Comparison of ENCODE assay signal across 12 cellular contexts in genomic region chr2:120939595-120940318, GRCh38.
DNase-seq lines count a peak whose midpoint lies in the region; ATAC-seq and TF ChIP-seq lines count a peak whose summit lies in the region.
"Had no signal": no experiment of that assay in that cellular context is flagged by ENCODE, and none has a peak within 500 bp of the region (broad histone marks: within the 10 kb centered on the region; RNA-seq: fewer than 3 reads in every experiment).

No MANE protein-coding gene starts in this region.

- H3K4me3 ChIP-seq in endodermal cell (ENCODE audit: low read length) (no peak overlapping the region), osteoblast (ENCODE audit: insufficient read depth, low read length) (no peak overlapping the region)
- H3K4me3 ChIP-seq: prostate gland, SJCRH30 had no signal

- H3K4me2 ChIP-seq in osteoblast (ENCODE audit: insufficient read depth, low read length), result peak overlapping the region; percentile 40

- H3K36me3 Mint-ChIP-seq in endodermal cell (ENCODE audit: low read depth), result peaks cover 15% of the 10 kb centered on the region
- H3K36me3 Mint-ChIP-seq in stimulated activated naive B cell treated with anti-CD40 and anti-IgM and Interleukin-4, amounts not matched to agents 10 μg/mL and 1 μg/mL and 100 μg/mL, for 72 hours, result no peaks in the 10 kb centered on the region
- H3K36me3 Mint-ChIP-seq: activated naive CD8-positive, alpha-beta T cell treated with anti-CD3 and anti-CD28 coated beads, Interleukin-2, amount 10 ng/mL, durations not matched to agents 7 days and 5 days had no signal

- no peak for TF ChIP-seq CTCF in endodermal cell (conservative IDR thresholded peaks at IDR 0.05)
- TF ChIP-seq CTCF in osteoblast (IDR thresholded peaks at IDR 0.05; ENCODE audit: extremely low read depth, low read depth, low read length), result no peak

- no peak overlapping the region for H3K4me3 Mint-ChIP-seq in endodermal cell
- no peak overlapping the region for H3K4me3 Mint-ChIP-seq in stimulated activated naive B cell treated with anti-CD40 and anti-IgM and Interleukin-4, amounts not matched to agents 10 μg/mL and 1 μg/mL and 100 μg/mL, for 72 hours
- H3K4me3 Mint-ChIP-seq: activated CD8-positive, alpha-beta T cell treated with anti-CD3 and anti-CD28 coated beads, Interleukin-2, amount 10 ng/mL, durations not matched to agents 7 days and 5 days; activated naive CD8-positive, alpha-beta T cell treated with anti-CD3 and anti-CD28 coated beads, Interleukin-2, amount 10 ng/mL, durations not matched to agents 7 days and 5 days had no signal

- peaks cover 58% of the 10 kb centered on the region for H3K4me1 Mint-ChIP-seq in endodermal cell
- peaks cover 0 to 2% of the 10 kb centered on the region in 2 donors for H3K4me1 Mint-ChIP-seq in stimulated activated naive B cell treated with anti-CD40 and anti-IgM and Interleukin-4, amounts not matched to agents 10 μg/mL and 1 μg/mL and 100 μg/mL, for 72 hours
- H3K4me1 Mint-ChIP-seq: activated naive CD8-positive, alpha-beta T cell treated with anti-CD3 and anti-CD28 coated beads, Interleukin-2, amount 10 ng/mL, durations not matched to agents 7 days and 5 days had no signal

- H3K27ac ChIP-seq in endodermal cell (ENCODE audit: low read depth, low read length), result peak overlapping the region; percentile 9
- H3K27ac ChIP-seq in osteoblast (ENCODE audit: low read depth, low read length), result peak overlapping the region; percentile 99
- H3K27ac ChIP-seq: SJCRH30 had no signal

- peaks cover 6% of the 10 kb centered on the region for H3K9me3 Mint-ChIP-seq in endodermal cell
- H3K9me3 Mint-ChIP-seq in stimulated activated naive B cell treated with anti-CD40 and anti-IgM and Interleukin-4, amounts not matched to agents 10 μg/mL and 1 μg/mL and 100 μg/mL, for 72 hours, result peaks cover 0 to 3% of the 10 kb centered on the region in 2 donors
- H3K9me3 Mint-ChIP-seq: activated naive CD8-positive, alpha-beta T cell treated with anti-CD3 and anti-CD28 coated beads, Interleukin-2, amount 10 ng/mL, durations not matched to agents 7 days and 5 days had no signal

- H3K4me1 ChIP-seq in endodermal cell (ENCODE audit: control insufficient read depth, insufficient read depth, low read length), result peaks cover 21% of the 10 kb centered on the region
- H3K4me1 ChIP-seq in osteoblast (ENCODE audit: insufficient read depth, low read length), result peaks cover 62% of the 10 kb centered on the region

- peak; percentile 80 for DNase-seq in ELR (ENCODE audit: low read depth)
- DNase-seq in RPMI7951 (ENCODE audit: low read depth), result peak; percentile 87
- no peak for DNase-seq in endodermal cell
- peak; percentile 94 for DNase-seq in osteoblast (ENCODE audit: insufficient read length, low spot score, missing footprints)
- no peak for DNase-seq in stimulated activated CD4-positive, alpha-beta T cell treated with anti-CD3 and anti-CD28 coated beads, Interleukin-15, amount 100 ng/mL, for 24 hours
- DNase-seq in stimulated activated naive B cell treated with anti-CD40 and anti-IgM and Interleukin-4, amounts not matched to agents 10 μg/mL and 1 μg/mL and 100 μg/mL, for 72 hours, result no peak
- DNase-seq in NCI-H2081 (lab: John Stamatoyannopoulos, UW), result no peak
- DNase-seq: activated CD8-positive, alpha-beta T cell treated with anti-CD3 and anti-CD28 coated beads, Interleukin-2, amount 10 ng/mL, durations not matched to agents 7 days and 5 days; activated naive CD8-positive, alpha-beta T cell treated with anti-CD3 and anti-CD28 coated beads, Interleukin-2, amount 10 ng/mL, durations not matched to agents 7 days and 5 days; SJCRH30 had no signal

- no peaks in the 10 kb centered on the region for H3K27me3 Mint-ChIP-seq in endodermal cell (ENCODE audit: insufficient read depth)
- H3K27me3 Mint-ChIP-seq in stimulated activated naive B cell treated with anti-CD40 and anti-IgM and Interleukin-4, amounts not matched to agents 10 μg/mL and 1 μg/mL and 100 μg/mL, for 72 hours, result peaks cover 0 to 7% of the 10 kb centered on the region in 2 donors

- H3K9me3 ChIP-seq in endodermal cell (ENCODE audit: control insufficient read depth, low read length), result no peaks in the 10 kb centered on the region
- no peaks in the 10 kb centered on the region for H3K9me3 ChIP-seq in osteoblast (ENCODE audit: low read depth, low read length)
- H3K9me3 ChIP-seq: prostate gland, SJCRH30 had no signal

- no peak overlapping the region for H3K27ac Mint-ChIP-seq in endodermal cell
- no peak overlapping the region for H3K27ac Mint-ChIP-seq in stimulated activated naive B cell treated with anti-CD40 and anti-IgM and Interleukin-4, amounts not matched to agents 10 μg/mL and 1 μg/mL and 100 μg/mL, for 72 hours
- H3K27ac Mint-ChIP-seq: activated CD8-positive, alpha-beta T cell treated with anti-CD3 and anti-CD28 coated beads, Interleukin-2, amount 10 ng/mL, durations not matched to agents 7 days and 5 days; activated naive CD8-positive, alpha-beta T cell treated with anti-CD3 and anti-CD28 coated beads, Interleukin-2, amount 10 ng/mL, durations not matched to agents 7 days and 5 days had no signal

- peaks cover 5% of the 10 kb centered on the region for H4K20me1 ChIP-seq in osteoblast (ENCODE audit: insufficient read depth, low read length)

- WGBS in endodermal cell (ENCODE audit: insufficient coverage in 1 of 2, insufficient read length in 1 of 2), 2 experiments, result 81 to 93% methylated on average over 5 to 9 of the region's 9 CpGs

- H2AFZ ChIP-seq in osteoblast (ENCODE audit: low read length), result no peak overlapping the region

- H3K36me3 ChIP-seq in endodermal cell (ENCODE audit: control insufficient read depth, insufficient read depth, low read length) (no peaks in the 10 kb centered on the region), osteoblast (ENCODE audit: insufficient read depth, low read length) (no peaks in the 10 kb centered on the region)
- H3K36me3 ChIP-seq: prostate gland, SJCRH30 had no signal

- H3K27me3 ChIP-seq in endodermal cell (ENCODE audit: control insufficient read depth, insufficient read depth, low read length, poor library complexity, severe bottlenecking) (no peaks in the 10 kb centered on the region), osteoblast (ENCODE audit: insufficient read depth, low read length) (no peaks in the 10 kb centered on the region)
- H3K27me3 ChIP-seq: SJCRH30 had no signal

- H3K79me2 ChIP-seq in osteoblast (ENCODE audit: insufficient read depth, low read length), result peaks cover 34% of the 10 kb centered on the region

- ATAC-seq in HG02610 (IDR thresholded peaks at IDR 0.05; ENCODE audit: unreplicated experiment), result no peak
- ATAC-seq in stimulated activated naive B cell treated with anti-CD40 and anti-IgM and Interleukin-4, amounts not matched to agents 10 μg/mL and 1 μg/mL and 100 μg/mL, for 72 hours (replicated peaks), result no peak
- ATAC-seq: activated CD8-positive, alpha-beta T cell treated with anti-CD3 and anti-CD28 coated beads, Interleukin-2, amount 10 ng/mL, durations not matched to agents 7 days and 5 days had no signal

- no peak overlapping the region for H3K9ac ChIP-seq in endodermal cell (ENCODE audit: extremely low read depth, low read length, poor library complexity, severe bottlenecking)

Comparison
In these comparisons a context has a peak if more than half of its experiments do, and no peak if none do; other contexts are left out.
1. DNase-seq: peak in ELR (single experiment), RPMI7951 (single experiment) and osteoblast (single experiment); none in endodermal cell (single experiment), stimulated activated CD4-positive, alpha-beta T cell treated with anti-CD3 and anti-CD28 coated beads, Interleukin-15, amount 100 ng/mL, for 24 hours (single experiment), stimulated activated naive B cell treated with anti-CD40 and anti-IgM and Interleukin-4, amounts not matched to agents 10 μg/mL and 1 μg/mL and 100 μg/mL, for 72 hours (single experiment) and NCI-H2081 (0 of 2).